Comparison of ENCODE assay signal across 1 cellular context in the genomic region with DNA sequence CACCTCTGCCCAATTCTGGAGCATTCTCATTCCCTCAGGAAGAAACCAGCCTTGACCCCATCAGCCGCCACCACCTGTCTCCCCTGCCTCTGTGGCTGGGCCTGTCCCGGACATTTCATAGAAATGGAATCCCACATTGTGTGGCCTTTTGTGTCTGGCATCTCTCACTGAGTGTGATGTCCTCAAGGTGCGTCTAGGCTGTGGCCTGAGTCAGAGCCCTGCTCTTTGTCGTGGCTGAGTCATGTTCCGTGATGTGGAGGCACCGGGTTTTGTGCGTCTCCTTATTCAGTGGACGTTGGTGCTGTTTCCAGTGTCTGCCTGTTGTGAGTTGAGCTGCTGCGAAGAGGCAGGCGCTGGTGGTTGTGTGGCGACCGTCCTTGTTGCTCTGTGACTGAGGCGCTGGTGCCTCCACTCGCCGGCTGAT.
TF ChIP-seq lines count a peak whose summit lies in the region.

No MANE protein-coding gene starts in this region.

TF ChIP-seq in A549, 52 proteins besides CTCF, POLR2A, EP300 and RAD21:
- TF ChIP-seq POLR2AphosphoS2 (conservative IDR thresholded peaks at IDR 0.05; ENCODE audit: low read length) (no peak), JUNB (IDR thresholded peaks at IDR 0.05) (no peak), SMC3 (IDR thresholded peaks at IDR 0.05) (no peak), ESRRA (IDR thresholded peaks at IDR 0.05; ENCODE audit: borderline replicate concordance, low read length) (no peak), MYC (IDR thresholded peaks at IDR 0.05; ENCODE audit: borderline replicate concordance, low read length) (no peak), ZNF302 (CRISPR knock-in tag; IDR thresholded peaks at IDR 0.05) (no peak), CBX2 (IDR thresholded peaks at IDR 0.05; ENCODE audit: borderline replicate concordance, low read depth) (no peak), ELK1 (IDR thresholded peaks at IDR 0.05; ENCODE audit: low read depth, low read length) (no peak)
